ENCODE assay signal across 8 cellular contexts in genomic region chr11:105034494-105035261, GRCh38. TPM values are rescaled to one million over a fixed set of nuclear protein-coding genes. Genes with fewer than 3 reads are reported as not detected.
A peak's percentile ranks its signal among the peaks of the same experiment; 100 is the strongest.
DNase-seq lines count a peak whose midpoint lies in the region; ATAC-seq and TF ChIP-seq lines count a peak whose summit lies in the region.
"Not testable (repeated sequence)": the region's sequence is repeated elsewhere in the genome, so short reads cannot be mapped to it uniquely, and the experiment has no call there.

Gene CASP1, minus strand, starts transcription at chr11:105035144. Its CDS starts 31 bp downstream, at chr11:105035113.

- peak within 1 kb of the TSS; percentile 86 for H3K4me3 Mint-ChIP-seq in activated T-helper 2 cell treated with anti-CD3 and anti-CD28 coated beads, Interferon-gamma antibody, Interleukin-2, Interleukin-4, amounts not matched to agents 10 μg/mL and 5 μg/mL and 100 μg/mL, durations not matched to agents 14 hours and 24 hours and 36 hours (ENCODE audit: low read depth)
- peak within 1 kb of the TSS; percentile 37 for H3K4me3 Mint-ChIP-seq in mesothelial cell of epicardium
- peak within 1 kb of the TSS; percentile 84 to 93 for H3K4me3 Mint-ChIP-seq in stimulated activated naive B cell treated with anti-CD40 and anti-IgM and Interleukin-4, amounts not matched to agents 10 μg/mL and 1 μg/mL and 100 μg/mL, for 72 hours

- DNase-seq in Daoy (ENCODE audit: low read depth) (peak; percentile 48), GM20000 (ENCODE audit: low spot score) (peak; percentile 30), OCI-M1 (lab: John Stamatoyannopoulos, UW) (peak; percentile 48), epithelial cell of proximal tubule (ENCODE audit: low read depth) (peak; percentile 50)
- DNase-seq in activated T-helper 2 cell treated with anti-CD3 and anti-CD28 coated beads, Interferon-gamma antibody, Interleukin-2, Interleukin-4, amounts not matched to agents 10 μg/mL and 5 μg/mL and 100 μg/mL, durations not matched to agents 14 hours and 24 hours and 36 hours (ENCODE audit: low spot score) = peak; percentile 13
- DNase-seq in mesothelial cell of epicardium (ENCODE audit: low spot score in 2 of 2, unreplicated experiment in 2 of 2) = not testable (repeated sequence)
- DNase-seq in stimulated activated naive B cell treated with anti-CD40 and anti-IgM and Interleukin-4, amounts not matched to agents 10 μg/mL and 1 μg/mL and 100 μg/mL, for 72 hours = peak; percentile 18

- intact Hi-C loops in activated T-helper 2 cell treated with anti-CD3 and anti-CD28 coated beads, Interferon-gamma antibody, Interleukin-2, Interleukin-4, amounts not matched to agents 10 μg/mL and 5 μg/mL and 100 μg/mL, durations not matched to agents 14 hours and 24 hours and 36 hours (cut with micrococcal nuclease) = not testable (repeated sequence)

- H3K9me3 Mint-ChIP-seq in activated T-helper 2 cell treated with anti-CD3 and anti-CD28 coated beads, Interferon-gamma antibody, Interleukin-2, Interleukin-4, amounts not matched to agents 10 μg/mL and 5 μg/mL and 100 μg/mL, durations not matched to agents 14 hours and 24 hours and 36 hours; stimulated activated naive B cell treated with anti-CD40 and anti-IgM and Interleukin-4, amounts not matched to agents 10 μg/mL and 1 μg/mL and 100 μg/mL, for 72 hours: not testable (repeated sequence)
- H3K9me3 Mint-ChIP-seq in mesothelial cell of epicardium = peaks cover 16% of the 10 kb centered on the region

- not testable (repeated sequence) for TF ChIP-seq CTCF in GM20000 (IDR thresholded peaks at IDR 0.05; ENCODE audit: extremely low read depth, missing control alignments); epithelial cell of proximal tubule (conservative IDR thresholded peaks at IDR 0.05; ENCODE audit: low read depth, low read length); mesothelial cell of epicardium (IDR thresholded peaks at IDR 0.05; ENCODE audit: unreplicated experiment)

- H3K4me3 ChIP-seq in epithelial cell of proximal tubule (ENCODE audit: low read depth, low read length) = peak within 1 kb of the TSS; percentile 52

- H3K27me3 Mint-ChIP-seq in activated T-helper 2 cell treated with anti-CD3 and anti-CD28 coated beads, Interferon-gamma antibody, Interleukin-2, Interleukin-4, amounts not matched to agents 10 μg/mL and 5 μg/mL and 100 μg/mL, durations not matched to agents 14 hours and 24 hours and 36 hours (ENCODE audit: low read depth); mesothelial cell of epicardium (ENCODE audit: low read depth); stimulated activated naive B cell treated with anti-CD40 and anti-IgM and Interleukin-4, amounts not matched to agents 10 μg/mL and 1 μg/mL and 100 μg/mL, for 72 hours: not testable (repeated sequence)

- peaks cover 46% of the 10 kb centered on the region for H3K36me3 Mint-ChIP-seq in activated T-helper 2 cell treated with anti-CD3 and anti-CD28 coated beads, Interferon-gamma antibody, Interleukin-2, Interleukin-4, amounts not matched to agents 10 μg/mL and 5 μg/mL and 100 μg/mL, durations not matched to agents 14 hours and 24 hours and 36 hours (ENCODE audit: low read depth)
- not testable (repeated sequence) for H3K36me3 Mint-ChIP-seq in mesothelial cell of epicardium
- peaks cover 10 to 33% of the 10 kb centered on the region in 2 donors for H3K36me3 Mint-ChIP-seq in stimulated activated naive B cell treated with anti-CD40 and anti-IgM and Interleukin-4, amounts not matched to agents 10 μg/mL and 1 μg/mL and 100 μg/mL, for 72 hours

- ATAC-seq in HG03135 (IDR thresholded peaks at IDR 0.05; ENCODE audit: unreplicated experiment) = peak; percentile 97
- ATAC-seq in stimulated activated naive B cell treated with anti-CD40 and anti-IgM and Interleukin-4, amounts not matched to agents 10 μg/mL and 1 μg/mL and 100 μg/mL, for 72 hours (replicated peaks) = peak; percentile 87 to 89

- H3K4me1 Mint-ChIP-seq in activated T-helper 2 cell treated with anti-CD3 and anti-CD28 coated beads, Interferon-gamma antibody, Interleukin-2, Interleukin-4, amounts not matched to agents 10 μg/mL and 5 μg/mL and 100 μg/mL, durations not matched to agents 14 hours and 24 hours and 36 hours (ENCODE audit: low read depth) = peaks cover 33% of the 10 kb centered on the region
- H3K4me1 Mint-ChIP-seq in mesothelial cell of epicardium = not testable (repeated sequence)
- peaks cover 35 to 45% of the 10 kb centered on the region in 2 donors for H3K4me1 Mint-ChIP-seq in stimulated activated naive B cell treated with anti-CD40 and anti-IgM and Interleukin-4, amounts not matched to agents 10 μg/mL and 1 μg/mL and 100 μg/mL, for 72 hours

- peak within 1 kb of the TSS; percentile 84 for H3K27ac Mint-ChIP-seq in activated T-helper 2 cell treated with anti-CD3 and anti-CD28 coated beads, Interferon-gamma antibody, Interleukin-2, Interleukin-4, amounts not matched to agents 10 μg/mL and 5 μg/mL and 100 μg/mL, durations not matched to agents 14 hours and 24 hours and 36 hours
- peak within 1 kb of the TSS; percentile 70 for H3K27ac Mint-ChIP-seq in mesothelial cell of epicardium
- H3K27ac Mint-ChIP-seq in stimulated activated naive B cell treated with anti-CD40 and anti-IgM and Interleukin-4, amounts not matched to agents 10 μg/mL and 1 μg/mL and 100 μg/mL, for 72 hours = peak within 1 kb of the TSS; percentile 95

RNA-seq across cellular contexts. Expression of gene CASP1, which starts in this region (rescaled TPM):
- total RNA-seq in Daoy (2014; rRNA removed; shearing (Covaris generic)) = 6.2 and 9.3 TPM in 2 replicates
- total RNA-seq in activated T-helper 2 cell treated with anti-CD3 and anti-CD28 coated beads, Interferon-gamma antibody, Interleukin-2, Interleukin-4, amounts not matched to agents 10 μg/mL and 5 μg/mL and 100 μg/mL, durations not matched to agents 14 hours and 24 hours and 36 hours = 11.6 and 13.5 TPM in 2 replicates
- total RNA-seq in epithelial cell of proximal tubule (0.29 TPM in 1 of 2 replicates, not detected in the other), mesothelial cell of epicardium (2.7 to 4.9 TPM (median 2.8 TPM) in 3 replicates)

Comparison
In these comparisons a context has a peak if more than half of its experiments do, and no peak if none do; other contexts are left out.
1. Peak in DNase-seq and H3K4me3 ChIP-seq in epithelial cell of proximal tubule; RNA of the gene not detected or under 1 TPM.
2. H3K4me3 Mint-ChIP-seq: peak in every context shown above with its lines; median percentile 88 in stimulated activated naive B cell treated with anti-CD40 and anti-IgM and Interleukin-4, amounts not matched to agents 10 μg/mL and 1 μg/mL and 100 μg/mL, for 72 hours; 86 in activated T-helper 2 cell treated with anti-CD3 and anti-CD28 coated beads, Interferon-gamma antibody, Interleukin-2, Interleukin-4, amounts not matched to agents 10 μg/mL and 5 μg/mL and 100 μg/mL, durations not matched to agents 14 hours and 24 hours and 36 hours; 37 in mesothelial cell of epicardium.